Comparison of ENCODE assay signal across 9 cellular contexts in the genomic region with DNA sequence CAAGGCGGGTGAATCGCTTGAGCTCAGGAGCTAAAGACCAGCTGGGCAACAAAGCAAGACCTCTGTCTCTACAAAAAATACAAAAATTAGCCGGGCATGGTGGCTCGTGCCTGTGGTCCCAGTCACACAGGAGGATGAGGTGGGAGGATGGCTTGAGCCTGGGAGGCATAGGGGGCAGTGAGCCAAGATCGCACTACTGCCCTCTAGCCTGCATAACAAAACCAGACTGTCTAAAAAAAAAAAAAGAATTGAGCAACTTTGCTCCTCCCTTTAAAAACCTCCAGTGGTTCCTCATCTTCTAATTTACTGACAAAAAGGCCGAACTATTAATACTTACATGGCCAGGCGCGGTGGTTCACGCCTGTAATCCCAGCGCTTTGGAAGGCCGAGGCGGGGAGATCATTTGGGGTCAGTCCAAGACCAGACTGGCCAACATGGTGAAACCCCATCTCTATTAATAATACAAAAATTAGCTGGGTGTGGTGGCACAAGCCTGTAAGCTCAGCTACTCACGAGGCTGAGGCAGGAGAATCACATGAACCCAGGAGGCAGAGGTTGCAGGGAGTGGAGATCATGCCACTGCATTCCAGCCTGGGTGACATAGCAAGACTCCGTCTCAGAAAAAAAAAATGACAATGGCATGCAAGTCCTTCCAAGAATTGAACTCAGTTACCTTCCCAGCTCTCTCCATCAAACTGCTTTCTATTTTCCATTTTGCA. TPM values are rescaled to one million over a fixed set of nuclear protein-coding genes. Genes with fewer than 3 reads are reported as not detected.
A peak's percentile ranks its signal among the peaks of the same experiment; 100 is the strongest.
DNase-seq lines count a peak whose midpoint lies in the region; ATAC-seq, FAIRE-seq and TF ChIP-seq lines count a peak whose summit lies in the region.
"Had no signal": no experiment of that assay in that cellular context is flagged by ENCODE, and none has a peak within 500 bp of the region (broad histone marks: within the 10 kb centered on the region; RNA-seq: fewer than 3 reads in every experiment).

No MANE protein-coding gene starts in this region.

- peak overlapping the region; percentile 53; the same call in 1 of the 2 replicates for H3K4me3 ChIP-seq in GM12878
- H3K4me3 ChIP-seq in uterus = no peak overlapping the region
- H3K4me3 ChIP-seq: SK-N-MC had no signal

- peak; percentile 27 for DNase-seq in ELF-1 (ENCODE audit: low read depth, low spot score)
- peak; percentile 62 for DNase-seq in NAMALWA (ENCODE audit: low spot score)
- no peak for DNase-seq in GM12878 (ENCODE audit: low read depth, low spot score)
- peak; percentile 79 for DNase-seq in kidney tubule cell (ENCODE audit: low spot score)
- DNase-seq in uterus = peak; percentile 56 to 68
- DNase-seq in stimulated activated naive CD4-positive, alpha-beta T cell (lab: John Stamatoyannopoulos, UW) = no peak

- FAIRE-seq in GM12878 (lab: Jason Lieb, UNC) = no peak

- TF ChIP-seq POLR2A in GM12878 (IDR thresholded peaks at IDR 0.05; ENCODE audit: low read depth, low read length) (no peak), uterus (IDR thresholded peaks at IDR 0.05) (no peak)

- no peaks in the 10 kb centered on the region for H4K20me1 ChIP-seq in GM12878 (ENCODE audit: control insufficient read depth, insufficient read depth)

- TF ChIP-seq RAD21 in GM12878 (IDR thresholded peaks at IDR 0.05; ENCODE audit: insufficient read depth, low read depth, low read length) = no peak

- H3K4me1 ChIP-seq in GM12878 (ENCODE audit: control insufficient read depth, insufficient read depth, low read length) (peaks cover 7% of the 10 kb centered on the region; the same call in 1 of the 2 replicates), uterus (peaks cover 0 to 6% of the 10 kb centered on the region in 2 donors)

- intact Hi-C loops in GM12878 (cut with micrococcal nuclease; ENCODE audit: unreplicated experiment) = loop anchor here (10.0 kb wide), 1 partner anchor 707 kb away; no protein-coding TSS in a partner anchor
- intact Hi-C loops in uterus (cut with DNase I; ENCODE audit: low total_unique reads) = no loop called here

- ATAC-seq in GM12878 (peak; percentile 66), GM21723 (IDR thresholded peaks at IDR 0.05; ENCODE audit: unreplicated experiment) (no peak), GM19452 (IDR thresholded peaks at IDR 0.05; ENCODE audit: unreplicated experiment) (no peak)

- CTCF ChIA-PET in GM12878 (lab: Yijun Ruan, JAX) = interaction anchor here (0.6 to 9.4 kb wide), 28 partner anchors 8 to 765 kb away, joined by 3 to 180 read pairs (median 5); no protein-coding TSS in a partner anchor

- H3K27ac ChIP-seq in GM12878 (ENCODE audit: control insufficient read depth, insufficient read depth) (no peak overlapping the region), uterus (peak overlapping the region in 1 of 2 donors; percentile 29)
- H3K27ac ChIP-seq: SK-N-MC had no signal

- peak; percentile 33 to 55 (median 52) for TF ChIP-seq CTCF in GM12878 (IDR thresholded peaks at IDR 0.05 in 2 of 3, conservative IDR thresholded peaks at IDR 0.05 in 1 of 3; ENCODE audit: control insufficient read depth in 2 of 3, extremely low read depth in 1 of 3, insufficient read depth in 1 of 3, low read depth in 3 of 3, low read length in 3 of 3)
- peak in 3 of 4 experiments; percentile 11 to 48 (median 16) for TF ChIP-seq CTCF in uterus (IDR thresholded peaks at IDR 0.05)

- POLR2A ChIA-PET in GM12878 (lab: Charles Lee) = interaction anchor here (0.6 to 2.4 kb wide), 7 partner anchors 49 to 361 kb away, joined by 3 to 14 read pairs (median 3); no protein-coding TSS in a partner anchor

- RAD21 ChIA-PET in GM12878 (lab: Charles Lee; ENCODE audit: unreplicated experiment) = interaction anchor here (1.0 to 6.6 kb wide), 5 partner anchors 15 to 151 kb away, joined by 5 to 81 read pairs (median 5); no protein-coding TSS in a partner anchor

- no TSS peak for BruUV-seq in GM12878 (replicated peaks; lab: Mats Ljungman, UMichigan)

- SMC1A ChIA-PET in GM12878 (lab: Charles Lee; ENCODE audit: uncharacterized antibody, unreplicated experiment) = interaction anchor here (0.7 to 9.5 kb wide), 11 partner anchors 12 to 117 kb away, joined by 3 to 125 read pairs (median 4); no protein-coding TSS in a partner anchor

- no peak overlapping the region for H2AFZ ChIP-seq in GM12878 (ENCODE audit: control insufficient read depth, low read depth, low read length)

- H3K36me3 ChIP-seq in GM12878 (ENCODE audit: control insufficient read depth in 2 of 2, insufficient read depth in 2 of 2, low read length in 1 of 2) (peaks cover 0 to 14% of the 10 kb centered on the region in 2 experiments; a peak in 1 of 4 replicates), uterus (no peaks in the 10 kb centered on the region)

- peaks cover 83% of the 10 kb centered on the region for H3K79me2 ChIP-seq in GM12878 (ENCODE audit: control insufficient read depth, insufficient read depth, low read length)

- H3K9ac ChIP-seq in GM12878 (ENCODE audit: control insufficient read depth, insufficient read depth, low read length) = no peak overlapping the region

- H3K27me3 ChIP-seq in GM12878 (replicated peaks in 1 of 2; ENCODE audit: control insufficient read depth in 2 of 2, insufficient read depth in 2 of 2, low read length in 1 of 2) = no peaks in the 10 kb centered on the region
- no peaks in the 10 kb centered on the region for H3K27me3 ChIP-seq in uterus

- WGBS in GM12878 (ENCODE audit: insufficient coverage, insufficient replicate concordance, low lambda C conversion rate, missing lambda C conversion rate) = 27% methylated on average over 14 of the region's 14 CpGs

- TF ChIP-seq EP300 in GM12878 (IDR thresholded peaks at IDR 0.05; ENCODE audit: borderline replicate concordance in 1 of 2, control insufficient read depth in 1 of 2, low read depth in 2 of 2, low read length in 2 of 2) = no peak

- in situ Hi-C loops in GM12878 (cut with MboI) = no loop called here

- H3K4me2 ChIP-seq in GM12878 (ENCODE audit: control insufficient read depth, insufficient read depth) = peak overlapping the region; percentile 59

- H3K9me3 ChIP-seq in GM12878 (replicated peaks; ENCODE audit: control insufficient read depth, insufficient read depth, low read length) = no peaks in the 10 kb centered on the region; the same call in 2 of the 3 replicates
- H3K9me3 ChIP-seq in uterus = no peaks in the 10 kb centered on the region

TF ChIP-seq in GM12878, 131 proteins besides CTCF, POLR2A, EP300 and RAD21 (continues in another document):
- TF ChIP-seq, protein P1, sequence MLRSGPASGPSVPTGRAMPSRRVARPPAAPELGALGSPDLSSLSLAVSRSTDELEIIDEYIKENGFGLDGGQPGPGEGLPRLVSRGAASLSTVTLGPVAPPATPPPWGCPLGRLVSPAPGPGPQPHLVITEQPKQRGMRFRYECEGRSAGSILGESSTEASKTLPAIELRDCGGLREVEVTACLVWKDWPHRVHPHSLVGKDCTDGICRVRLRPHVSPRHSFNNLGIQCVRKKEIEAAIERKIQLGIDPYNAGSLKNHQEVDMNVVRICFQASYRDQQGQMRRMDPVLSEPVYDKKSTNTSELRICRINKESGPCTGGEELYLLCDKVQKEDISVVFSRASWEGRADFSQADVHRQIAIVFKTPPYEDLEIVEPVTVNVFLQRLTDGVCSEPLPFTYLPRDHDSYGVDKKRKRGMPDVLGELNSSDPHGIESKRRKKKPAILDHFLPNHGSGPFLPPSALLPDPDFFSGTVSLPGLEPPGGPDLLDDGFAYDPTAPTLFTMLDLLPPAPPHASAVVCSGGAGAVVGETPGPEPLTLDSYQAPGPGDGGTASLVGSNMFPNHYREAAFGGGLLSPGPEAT (IDR thresholded peaks at IDR 0.05; ENCODE audit: low read depth) = 0 out of 2 replicates have a peak, but pooled peaks have one; percentile 30
- TF ChIP-seq HDAC6 (IDR thresholded peaks at IDR 0.05; ENCODE audit: unreplicated experiment) = no peak

RNA-seq across cellular contexts. Expression of a gene that starts 4.4 kb away (rescaled TPM):
- 19.9 and 29.2 TPM in 2 replicates for total RNA-seq in GM12878 (2013; cell fraction: nucleolus; rRNA removed)
- total RNA-seq in GM12878 (2014; rRNA removed) = 21.2 and 24.9 TPM in 2 replicates
- 25.4 and 25.9 TPM in 2 replicates for total RNA-seq in GM12878 (2014; rRNA removed; fragmentation: Illumina TruSeq; extraction: Trizol)
- total RNA-seq in GM12878 (2021) = 20.5 and 22.3 TPM in 2 replicates
- polyA plus RNA-seq in GM12878 (2011; ENCODE audit: low read depth) = 44.0 TPM
- 25.6 and 35.8 TPM in 2 replicates for polyA plus RNA-seq in GM12878 (2011; rRNA removed)
- polyA plus RNA-seq in GM12878 (2011; cell fraction: cytosol; rRNA removed) = 9.8 and 11.1 TPM in 2 replicates
- 9.4 and 12.7 TPM in 2 replicates for polyA plus RNA-seq in GM12878 (2011; cell fraction: nucleus; rRNA removed)
- polyA plus RNA-seq in GM12878 (2012) = 19.6 and 22.5 TPM in 2 replicates
- 27.9 and 29.9 TPM in 2 replicates for polyA plus RNA-seq in GM12878 (2014; fragmentation: Illumina TruSeq; extraction: Trizol)
- polyA plus RNA-seq in GM12878 (2014; fragmentation: Nextera tagmentation; extraction: Ambion mirVana) = 1 to 10 TPM; 7.5 to 8.9 TPM
- polyA plus RNA-seq in GM12878 (2014; rRNA removed) = 16.3 and 17.0 TPM in 2 replicates
- polyA plus RNA-seq in GM12878 (2016; fragmentation: Nextera tagmentation; extraction: Ambion mirVana) = 10 to 100 TPM; 17.4 to 19.5 TPM
- polyA minus RNA-seq in GM12878 (2011; rRNA and poly(A)+ RNA removed) = 13.6 and 20.0 TPM in 2 replicates
- polyA minus RNA-seq in GM12878 (2011; cell fraction: cytosol; rRNA and poly(A)+ RNA removed) = 9.8 and 17.7 TPM in 2 replicates
- polyA minus RNA-seq in GM12878 (2011; cell fraction: nucleus; rRNA and poly(A)+ RNA removed) = 5.7 and 8.9 TPM in 2 replicates
- total RNA-seq in uterus = 10 to 100 TPM; 33.5 to 95.8 (median 46.8) TPM

RNA-seq across cellular contexts. Expression of a gene that starts 41.3 kb away (rescaled TPM):
- total RNA-seq in GM12878 (2013; cell fraction: nucleolus; rRNA removed) = not detected in 2 replicates
- total RNA-seq in GM12878 (2014; rRNA removed) = 0.11 TPM in 2 replicates
- total RNA-seq in GM12878 (2014; rRNA removed; fragmentation: Illumina TruSeq; extraction: Trizol) = 0.14 and 0.18 TPM in 2 replicates
- total RNA-seq in GM12878 (2021) = 0.23 and 0.40 TPM in 2 replicates
- 0.98 TPM for polyA plus RNA-seq in GM12878 (2011; ENCODE audit: low read depth)
- not detected in 2 replicates for polyA plus RNA-seq in GM12878 (2011; rRNA removed)
- polyA plus RNA-seq in GM12878 (2011; cell fraction: cytosol; rRNA removed) = 0.03 TPM in 1 of 2 replicates, not detected in the other
- not detected in 2 replicates for polyA plus RNA-seq in GM12878 (2011; cell fraction: nucleus; rRNA removed)
- polyA plus RNA-seq in GM12878 (2012) = 0.39 and 0.45 TPM in 2 replicates
- 0.19 TPM in 1 of 2 replicates, not detected in the other for polyA plus RNA-seq in GM12878 (2014; fragmentation: Illumina TruSeq; extraction: Trizol)
- polyA plus RNA-seq in GM12878 (2014; fragmentation: Nextera tagmentation; extraction: Ambion mirVana) = under 1 TPM; 0.18 to 0.24 TPM
- polyA plus RNA-seq in GM12878 (2014; rRNA removed) = 0.27 TPM in 1 of 2 replicates, not detected in the other
- under 1 TPM; 0.20 to 0.25 TPM for polyA plus RNA-seq in GM12878 (2016; fragmentation: Nextera tagmentation; extraction: Ambion mirVana)
- polyA minus RNA-seq in GM12878 (2011; rRNA and poly(A)+ RNA removed) = not detected in 2 replicates
- polyA minus RNA-seq in GM12878 (2011; cell fraction: cytosol; rRNA and poly(A)+ RNA removed) = not detected in 2 replicates
- not detected in 2 replicates for polyA minus RNA-seq in GM12878 (2011; cell fraction: nucleus; rRNA and poly(A)+ RNA removed)
- total RNA-seq in uterus = not detected

Comparison
In these comparisons a context has a peak if more than half of its experiments do, and no peak if none do; other contexts are left out.
1. DNase-seq: peak in ELF-1 (single experiment), NAMALWA (single experiment), kidney tubule cell (single experiment) and uterus (2 of 2); none in GM12878 (single experiment) and stimulated activated naive CD4-positive, alpha-beta T cell (0 of 6).